ENCODE assay signal across 13 cellular contexts in the genomic region with DNA sequence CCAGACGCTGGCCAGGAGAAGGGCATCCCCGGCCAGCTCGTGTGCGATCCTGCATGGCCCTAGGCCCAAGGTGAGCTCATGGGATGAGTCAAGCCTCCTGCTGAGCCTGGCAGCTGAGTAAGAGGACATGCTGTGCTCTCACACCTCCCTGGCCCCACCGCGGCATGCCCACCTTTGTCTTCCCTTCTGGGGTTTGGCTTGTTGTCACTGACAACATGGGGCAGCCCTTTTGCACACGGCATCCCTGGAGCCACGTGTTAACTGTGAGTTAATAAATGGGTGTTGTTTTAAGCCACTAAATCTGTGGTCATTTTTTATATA. TPM values are rescaled to one million over a fixed set of nuclear protein-coding genes. Genes with fewer than 3 reads are reported as not detected.
A peak's percentile ranks its signal among the peaks of the same experiment; 100 is the strongest.
DNase-seq lines count a peak whose midpoint lies in the region; ATAC-seq and TF ChIP-seq lines count a peak whose summit lies in the region.
"Had no signal": no experiment of that assay in that cellular context is flagged by ENCODE, and none has a peak within 500 bp of the region (broad histone marks: within the 10 kb centered on the region; RNA-seq: fewer than 3 reads in every experiment).

No MANE protein-coding gene starts in this region.

- ATAC-seq in esophagus mucosa = peak; percentile 98
- ATAC-seq in naive thymus-derived CD4-positive, alpha-beta T cell = no peak

- H3K4me1 Mint-ChIP-seq in naive thymus-derived CD4-positive, alpha-beta T cell = peaks cover 15 to 29% (median 23%) of the 10 kb centered on the region in 7 donors

- intact Hi-C loops in sigmoid colon (cut with DNase I) = no loop called here
- intact Hi-C loops in naive thymus-derived CD4-positive, alpha-beta T cell (cut with micrococcal nuclease) = no loop called here

- H3K27me3 Mint-ChIP-seq in naive thymus-derived CD4-positive, alpha-beta T cell = peaks cover 0 to 10% (median 0%) of the 10 kb centered on the region in 5 donors

- H3K27ac Mint-ChIP-seq in naive thymus-derived CD4-positive, alpha-beta T cell = no peak overlapping the region
- H3K27ac Mint-ChIP-seq: neural progenitor cell had no signal

- no peaks in the 10 kb centered on the region for H3K27me3 ChIP-seq in sigmoid colon
- no peaks in the 10 kb centered on the region for H3K27me3 ChIP-seq in naive thymus-derived CD4-positive, alpha-beta T cell (ENCODE audit: control insufficient read depth in 2 of 2, insufficient read depth in 2 of 2, low read length in 2 of 2)
- H3K27me3 ChIP-seq: neural progenitor cell, upper lobe of left lung had no signal

- peaks cover 0 to 12% (median 0%) of the 10 kb centered on the region in 5 donors for H3K36me3 Mint-ChIP-seq in naive thymus-derived CD4-positive, alpha-beta T cell
- H3K36me3 Mint-ChIP-seq: neural progenitor cell had no signal

- H3K4me3 Mint-ChIP-seq in naive thymus-derived CD4-positive, alpha-beta T cell = no peak overlapping the region
- H3K4me3 Mint-ChIP-seq: neural progenitor cell had no signal

- WGBS in sigmoid colon, 2 donors = 89% methylated on average over 8 of the region's 8 CpGs

- H3K4me1 ChIP-seq in HEK293 (ENCODE audit: control insufficient read depth, insufficient read depth, low read length) = 0 out of 2 replicates have a peak, but pooled peaks cover 4% of the 10 kb centered on the region
- peaks cover 0 to 29% (median 21%) of the 10 kb centered on the region in 4 donors for H3K4me1 ChIP-seq in sigmoid colon
- H3K4me1 ChIP-seq in naive thymus-derived CD4-positive, alpha-beta T cell (ENCODE audit: control insufficient read depth in 2 of 2, insufficient read depth in 2 of 2, low read length in 2 of 2) = peaks cover 9 to 10% of the 10 kb centered on the region in 2 donors

- POLR2A ChIA-PET in HEK293 (lab: Yijun Ruan, JAX) = interaction anchor here (0.5 to 1.7 kb wide), 4 partner anchors 8 to 23 kb away, joined by 3 to 6 read pairs (median 4); no protein-coding TSS in a partner anchor
- POLR2A ChIA-PET in naive thymus-derived CD4-positive, alpha-beta T cell (lab: Charles Lee) = interaction anchor here (1.5 to 1.6 kb wide), 2 partner anchors 15 to 20 kb away, joined by 4 to 6 read pairs; no protein-coding TSS in a partner anchor

- H3K36me3 ChIP-seq in HEK293 (ENCODE audit: control insufficient read depth in 2 of 2, insufficient read depth in 1 of 2, low read length in 2 of 2) = no peaks in the 10 kb centered on the region
- H3K36me3 ChIP-seq in sigmoid colon = no peaks in the 10 kb centered on the region
- no peaks in the 10 kb centered on the region for H3K36me3 ChIP-seq in naive thymus-derived CD4-positive, alpha-beta T cell (ENCODE audit: control insufficient read depth in 2 of 3, insufficient read depth in 3 of 3, low read length in 3 of 3)
- H3K36me3 ChIP-seq: neural progenitor cell, upper lobe of left lung had no signal

- H3K9me3 ChIP-seq in HEK293 (ENCODE audit: control insufficient read depth, insufficient read depth, low read depth, low read length) = no peaks in the 10 kb centered on the region
- no peaks in the 10 kb centered on the region for H3K9me3 ChIP-seq in sigmoid colon
- no peaks in the 10 kb centered on the region for H3K9me3 ChIP-seq in naive thymus-derived CD4-positive, alpha-beta T cell (ENCODE audit: control insufficient read depth in 2 of 3, low read length in 3 of 3)
- H3K9me3 ChIP-seq: upper lobe of left lung had no signal

- no peak overlapping the region for H3K4me3 ChIP-seq in HEK293 (ENCODE audit: low read depth, low read length)
- no peak overlapping the region for H3K4me3 ChIP-seq in sigmoid colon
- no peak overlapping the region for H3K4me3 ChIP-seq in naive thymus-derived CD4-positive, alpha-beta T cell (ENCODE audit: low read length)
- H3K4me3 ChIP-seq: neural progenitor cell, upper lobe of left lung had no signal

- H3K27ac ChIP-seq in HEK293 (ENCODE audit: extremely low read depth, low read depth, low read length) (no peak overlapping the region), sigmoid colon (peak overlapping the region in 2 of 4 donors; percentile 27 to 70)
- no peak overlapping the region for H3K27ac ChIP-seq in naive thymus-derived CD4-positive, alpha-beta T cell (ENCODE audit: low read depth, low read length)
- H3K27ac ChIP-seq: neural progenitor cell, upper lobe of left lung, VCaP had no signal

- peak; percentile 61 for DNase-seq in RPMI7951 (ENCODE audit: low read depth)
- peak; percentile 73 for DNase-seq in sigmoid colon
- no peak for DNase-seq in activated CD4-positive, CD25-positive, alpha-beta regulatory T cell (lab: John Stamatoyannopoulos, UW)
- no peak for DNase-seq in NCI-H82 (lab: John Stamatoyannopoulos, UW)
- no peak for DNase-seq in naive thymus-derived CD4-positive, alpha-beta T cell
- DNase-seq in SKM-1 treated with dmso at 0.1 percent for 144 hours (lab: John Stamatoyannopoulos, UW; ENCODE audit: unreplicated experiment) = no peak
- DNase-seq: activated gamma-delta T cell treated with Interleukin-2 at 50 U/mL for 16 hours, OCI-M1, upper lobe of left lung had no signal

- TF ChIP-seq POLR2A in sigmoid colon (IDR thresholded peaks at IDR 0.05) = no peak

- CTCF ChIA-PET in HEK293 (lab: Yijun Ruan, JAX) = interaction anchor here (0.7 to 3.1 kb wide), 3 partner anchors 8 to 50 kb away, joined by 3 to 17 read pairs (median 4); no protein-coding TSS in a partner anchor
- CTCF ChIA-PET in naive thymus-derived CD4-positive, alpha-beta T cell (lab: Charles Lee) = no interaction called here

- TF ChIP-seq EP300 in sigmoid colon (IDR thresholded peaks at IDR 0.05) = peak in 2 of 4 donors; percentile 13 to 29

- TF ChIP-seq CTCF in HEK293 (tag by site-specific recombination; IDR thresholded peaks at IDR 0.05) (no peak), sigmoid colon (IDR thresholded peaks at IDR 0.05) (no peak)

- peaks cover 0 to 3% (median 0%) of the 10 kb centered on the region in 11 donors for H3K9me3 Mint-ChIP-seq in naive thymus-derived CD4-positive, alpha-beta T cell
- H3K9me3 Mint-ChIP-seq: neural progenitor cell had no signal

TF ChIP-seq in HEK293, 187 proteins besides CTCF, POLR2A, EP300 and RAD21 (continues in another document):
- no peak for TF ChIP-seq ZXDB (tag by site-specific recombination; IDR thresholded peaks at IDR 0.05)
- TF ChIP-seq, protein P1, sequence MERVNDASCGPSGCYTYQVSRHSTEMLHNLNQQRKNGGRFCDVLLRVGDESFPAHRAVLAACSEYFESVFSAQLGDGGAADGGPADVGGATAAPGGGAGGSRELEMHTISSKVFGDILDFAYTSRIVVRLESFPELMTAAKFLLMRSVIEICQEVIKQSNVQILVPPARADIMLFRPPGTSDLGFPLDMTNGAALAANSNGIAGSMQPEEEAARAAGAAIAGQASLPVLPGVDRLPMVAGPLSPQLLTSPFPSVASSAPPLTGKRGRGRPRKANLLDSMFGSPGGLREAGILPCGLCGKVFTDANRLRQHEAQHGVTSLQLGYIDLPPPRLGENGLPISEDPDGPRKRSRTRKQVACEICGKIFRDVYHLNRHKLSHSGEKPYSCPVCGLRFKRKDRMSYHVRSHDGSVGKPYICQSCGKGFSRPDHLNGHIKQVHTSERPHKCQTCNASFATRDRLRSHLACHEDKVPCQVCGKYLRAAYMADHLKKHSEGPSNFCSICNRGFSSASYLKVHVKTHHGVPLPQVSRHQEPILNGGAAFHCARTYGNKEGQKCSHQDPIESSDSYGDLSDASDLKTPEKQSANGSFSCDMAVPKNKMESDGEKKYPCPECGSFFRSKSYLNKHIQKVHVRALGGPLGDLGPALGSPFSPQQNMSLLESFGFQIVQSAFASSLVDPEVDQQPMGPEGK (tag by site-specific recombination; IDR thresholded peaks at IDR 0.05) = no peak

RNA-seq across cellular contexts. Expression of a gene that starts 8.9 kb away (rescaled TPM):
- not detected in 2 replicates for total RNA-seq in RPMI7951 (2014; rRNA removed; shearing (Covaris generic))
- total RNA-seq in esophagus mucosa = 52.1 TPM
- total RNA-seq in sigmoid colon = not detected
- polyA plus RNA-seq in sigmoid colon = 1 to 10 TPM; 1.2 to 6.9 (median 1.8) TPM
- 10 to 100 TPM in 1 of 5 experiments, 1 to 10 TPM in 2, not detected in 2; 1.2 to 10.3 (median 1.3) TPM for total RNA-seq in naive thymus-derived CD4-positive, alpha-beta T cell
- polyA plus RNA-seq in naive thymus-derived CD4-positive, alpha-beta T cell = not detected

RNA-seq across cellular contexts. Expression of a gene that starts 55.0 kb away (rescaled TPM):
- not detected in 2 replicates for total RNA-seq in RPMI7951 (2014; rRNA removed; shearing (Covaris generic))
- total RNA-seq in esophagus mucosa (0.48 TPM), sigmoid colon (not detected)
- polyA plus RNA-seq in sigmoid colon = 10 to 100 TPM in 1 of 3 donors, not detected in 2; 73.5 TPM
- 100 to 1,000 TPM; 153 to 675 (median 262) TPM for total RNA-seq in naive thymus-derived CD4-positive, alpha-beta T cell
- 1,000 to 10,000 TPM; 1,350 to 2,301 TPM for polyA plus RNA-seq in naive thymus-derived CD4-positive, alpha-beta T cell

Comparison
In these comparisons a context has a peak if more than half of its experiments do, and no peak if none do; other contexts are left out.
1. DNase-seq: peak in RPMI7951 (single experiment) and sigmoid colon (single experiment); none in activated CD4-positive, CD25-positive, alpha-beta regulatory T cell (0 of 4), NCI-H82 (single experiment), naive thymus-derived CD4-positive, alpha-beta T cell (0 of 9) and SKM-1 treated with dmso at 0.1 percent for 144 hours (single experiment).
2. RNA of a gene that starts 55.0 kb away (total RNA-seq): 153 to 675 TPM in naive thymus-derived CD4-positive, alpha-beta T cell; 0.48 TPM in esophagus mucosa (single experiment), not detected in RPMI7951 and not detected in sigmoid colon; every median in the first group is over 100 times any median in the second.